Comparison of ENCODE assay signal across 20 cellular contexts in genomic region chr14:20294636-20295035, GRCh38. TPM values are rescaled to one million over a fixed set of nuclear protein-coding genes. Genes with fewer than 3 reads are reported as not detected.
DNase-seq lines count a peak whose midpoint lies in the region; TF ChIP-seq lines count a peak whose summit lies in the region.
"Had no signal": no experiment of that assay in that cellular context is flagged by ENCODE, and none has a peak within 500 bp of the region (broad histone marks: within the 10 kb centered on the region; RNA-seq: fewer than 3 reads in every experiment).

No MANE protein-coding gene starts in this region.

- peaks cover 8% of the 10 kb centered on the region for H3K4me1 Mint-ChIP-seq in activated T-helper 2 cell treated with anti-CD3 and anti-CD28 coated beads, Interferon-gamma antibody, Interleukin-2, Interleukin-4, amounts not matched to agents 10 μg/mL and 5 μg/mL and 100 μg/mL, durations not matched to agents 14 hours and 24 hours and 36 hours (ENCODE audit: low read depth)
- H3K4me1 Mint-ChIP-seq: H9 had no signal

- peaks cover 10 to 20% (median 13%) of the 10 kb centered on the region in 10 experiments; a peak in 19 of 20 replicates for H3K4me1 ChIP-seq in BLaER1 treated with 17β-estradiol and CSF1 and Interleukin-3, amounts not matched to agents 10 nM and 100 nM
- H3K4me1 ChIP-seq in OCI-LY3 (ENCODE audit: low read length), result peaks cover 30% of the 10 kb centered on the region
- H3K4me1 ChIP-seq: Peyer's patch had no signal

- TF ChIP-seq CTCF in OCI-LY3 (IDR thresholded peaks at IDR 0.05; ENCODE audit: low read depth, low read length), result no peak

- no peak overlapping the region for H3K4me3 Mint-ChIP-seq in activated T-helper 2 cell treated with anti-CD3 and anti-CD28 coated beads, Interferon-gamma antibody, Interleukin-2, Interleukin-4, amounts not matched to agents 10 μg/mL and 5 μg/mL and 100 μg/mL, durations not matched to agents 14 hours and 24 hours and 36 hours (ENCODE audit: low read depth)
- H3K4me3 Mint-ChIP-seq: H9 had no signal

- peaks cover 54% of the 10 kb centered on the region for H3K36me3 Mint-ChIP-seq in activated T-helper 2 cell treated with anti-CD3 and anti-CD28 coated beads, Interferon-gamma antibody, Interleukin-2, Interleukin-4, amounts not matched to agents 10 μg/mL and 5 μg/mL and 100 μg/mL, durations not matched to agents 14 hours and 24 hours and 36 hours (ENCODE audit: low read depth)

- DNase-seq in activated T-helper 2 cell treated with anti-CD3 and anti-CD28 coated beads, Interferon-gamma antibody, Interleukin-2, Interleukin-4, amounts not matched to agents 10 μg/mL and 5 μg/mL and 100 μg/mL, durations not matched to agents 14 hours and 24 hours and 36 hours (ENCODE audit: low spot score), result no peak
- DNase-seq in kidney tubule cell (ENCODE audit: low spot score) (peak; percentile 49), SKM-1 (lab: John Stamatoyannopoulos, UW; ENCODE audit: unreplicated experiment) (no peak), CD1c-positive myeloid dendritic cell (ENCODE audit: extremely low spot score) (no peak)
- DNase-seq in stimulated activated CD4-positive, alpha-beta T cell treated with anti-CD3 and anti-CD28 coated beads, Interleukin-12 subunit alpha, Interleukin-12 subunit beta, amount 100 ng/mL, for 4 hours, result no peak
- DNase-seq: DMS79 treated with DMSO at 0.1 percent for 48 hours, H9, IMR-90, MM.1S, NCI-H1092, NCI-H1436 treated with DMSO at 0.1 percent for 48 hours, NCI-H2029, NCI-H526, Peyer's patch, SHP77 had no signal

- peak overlapping the region; percentile 2 for H3K27ac Mint-ChIP-seq in activated T-helper 2 cell treated with anti-CD3 and anti-CD28 coated beads, Interferon-gamma antibody, Interleukin-2, Interleukin-4, amounts not matched to agents 10 μg/mL and 5 μg/mL and 100 μg/mL, durations not matched to agents 14 hours and 24 hours and 36 hours
- H3K27ac Mint-ChIP-seq: H9 had no signal

- H3K27ac ChIP-seq in BLaER1 treated with 17β-estradiol and CSF1 and Interleukin-3, amounts not matched to agents 10 nM and 100 nM, result no peak overlapping the region
- H3K27ac ChIP-seq in OCI-LY3 (ENCODE audit: low read length), result peak overlapping the region; percentile 32; the same call in 1 of the 2 replicates
- H3K27ac ChIP-seq: C4-2B, Peyer's patch, SK-N-MC had no signal

- H3K9ac ChIP-seq in BLaER1 treated with 17β-estradiol and CSF1 and Interleukin-3, amounts not matched to agents 10 nM and 100 nM, result no peak overlapping the region
- no peak overlapping the region for H3K9ac ChIP-seq in OCI-LY3 (ENCODE audit: low read length)

- no peak overlapping the region for H3K4me3 ChIP-seq in BLaER1 treated with 17β-estradiol and CSF1 and Interleukin-3, amounts not matched to agents 10 nM and 100 nM
- peak overlapping the region; percentile 56; the same call in 1 of the 2 replicates for H3K4me3 ChIP-seq in OCI-LY3 (ENCODE audit: low read length)
- H3K4me3 ChIP-seq: Peyer's patch, SK-N-MC had no signal

- H3K79me2 ChIP-seq in OCI-LY3 (ENCODE audit: low read length), result no peaks in the 10 kb centered on the region

- no peaks in the 10 kb centered on the region for H3K27me3 ChIP-seq in BLaER1 treated with 17β-estradiol and CSF1 and Interleukin-3, amounts not matched to agents 10 nM and 100 nM
- H3K27me3 ChIP-seq in OCI-LY3 (ENCODE audit: low read depth, low read length), result no peaks in the 10 kb centered on the region
- H3K27me3 ChIP-seq: Peyer's patch had no signal

- intact Hi-C loops in activated T-helper 2 cell treated with anti-CD3 and anti-CD28 coated beads, Interferon-gamma antibody, Interleukin-2, Interleukin-4, amounts not matched to agents 10 μg/mL and 5 μg/mL and 100 μg/mL, durations not matched to agents 14 hours and 24 hours and 36 hours (cut with micrococcal nuclease), result no loop called here

- peak overlapping the region in 6 of 11 experiments; percentile 31 to 72 (median 52); a peak in 10 of 22 replicates for H3K4me2 ChIP-seq in BLaER1 treated with 17β-estradiol and CSF1 and Interleukin-3, amounts not matched to agents 10 nM and 100 nM
- H3K4me2 ChIP-seq in OCI-LY3 (ENCODE audit: low read length), result peak overlapping the region; percentile 71

- H3K9me3 Mint-ChIP-seq in activated T-helper 2 cell treated with anti-CD3 and anti-CD28 coated beads, Interferon-gamma antibody, Interleukin-2, Interleukin-4, amounts not matched to agents 10 μg/mL and 5 μg/mL and 100 μg/mL, durations not matched to agents 14 hours and 24 hours and 36 hours, result no peaks in the 10 kb centered on the region
- H3K9me3 Mint-ChIP-seq: H9 had no signal

- no peaks in the 10 kb centered on the region for H3K27me3 Mint-ChIP-seq in activated T-helper 2 cell treated with anti-CD3 and anti-CD28 coated beads, Interferon-gamma antibody, Interleukin-2, Interleukin-4, amounts not matched to agents 10 μg/mL and 5 μg/mL and 100 μg/mL, durations not matched to agents 14 hours and 24 hours and 36 hours (ENCODE audit: low read depth)

- H3K36me3 ChIP-seq in BLaER1 treated with 17β-estradiol and CSF1 and Interleukin-3, amounts not matched to agents 10 nM and 100 nM, result peaks cover 83 to 100% (median 93%) of the 10 kb centered on the region in 11 experiments
- H3K36me3 ChIP-seq in OCI-LY3 (replicated peaks; ENCODE audit: low read depth, low read length), result peaks cover 53% of the 10 kb centered on the region

- no peak overlapping the region for H2AFZ ChIP-seq in OCI-LY3 (ENCODE audit: low read depth, low read length)

- no peaks in the 10 kb centered on the region for H3K9me3 ChIP-seq in BLaER1 treated with 17β-estradiol and CSF1 and Interleukin-3, amounts not matched to agents 10 nM and 100 nM (replicated peaks in 1 of 11)
- no peaks in the 10 kb centered on the region for H3K9me3 ChIP-seq in OCI-LY3 (ENCODE audit: insufficient read depth, low read length)
- H3K9me3 ChIP-seq: Peyer's patch had no signal

- no peaks in the 10 kb centered on the region for H4K20me1 ChIP-seq in BLaER1 treated with 17β-estradiol and CSF1 and Interleukin-3, amounts not matched to agents 10 nM and 100 nM
- H4K20me1 ChIP-seq in OCI-LY3 (ENCODE audit: insufficient read depth, low read length), result no peaks in the 10 kb centered on the region

RNA-seq across cellular contexts. Expression of gene TTC5, which starts 11.1 kb away (rescaled TPM):
- total RNA-seq in activated T-helper 2 cell treated with anti-CD3 and anti-CD28 coated beads, Interferon-gamma antibody, Interleukin-2, Interleukin-4, amounts not matched to agents 10 μg/mL and 5 μg/mL and 100 μg/mL, durations not matched to agents 14 hours and 24 hours and 36 hours, result 30.4 and 31.2 TPM in 2 replicates

RNA-seq across cellular contexts. Expression of gene CCNB1IP1, which starts 38.4 kb away (rescaled TPM):
- 44.0 and 46.8 TPM in 2 replicates for total RNA-seq in activated T-helper 2 cell treated with anti-CD3 and anti-CD28 coated beads, Interferon-gamma antibody, Interleukin-2, Interleukin-4, amounts not matched to agents 10 μg/mL and 5 μg/mL and 100 μg/mL, durations not matched to agents 14 hours and 24 hours and 36 hours

RNA-seq across cellular contexts. Expression of gene PARP2, which starts 48.8 kb away (rescaled TPM):
- 31.2 and 31.5 TPM in 2 replicates for total RNA-seq in activated T-helper 2 cell treated with anti-CD3 and anti-CD28 coated beads, Interferon-gamma antibody, Interleukin-2, Interleukin-4, amounts not matched to agents 10 μg/mL and 5 μg/mL and 100 μg/mL, durations not matched to agents 14 hours and 24 hours and 36 hours

RNA-seq across cellular contexts. Expression of gene OR11H4, which starts 55.5 kb away (rescaled TPM):
- not detected in 2 replicates for total RNA-seq in activated T-helper 2 cell treated with anti-CD3 and anti-CD28 coated beads, Interferon-gamma antibody, Interleukin-2, Interleukin-4, amounts not matched to agents 10 μg/mL and 5 μg/mL and 100 μg/mL, durations not matched to agents 14 hours and 24 hours and 36 hours
- total RNA-seq: H9, HT1080, IMR-90, Peyer's patch had no signal
